Comparison of ENCODE assay signal across 1 cellular context in genomic region chr5:1801061-1801953, GRCh38.
TF ChIP-seq lines count a peak whose summit lies in the region.

TSS of gene NDUFS6 (plus strand) at chr5:1801407. CDS start at chr5:1801418, 11 bp downstream.

TF ChIP-seq in HEK293, 187 proteins besides CTCF, POLR2A, EP300 and RAD21 (continued from another document):
- TF ChIP-seq ZNF518A (tag by site-specific recombination; conservative IDR thresholded peaks at IDR 0.05; ENCODE audit: low read depth): no peak
- peak; percentile 84 for TF ChIP-seq ZBTB20 (tag by site-specific recombination; IDR thresholded peaks at IDR 0.05)
- peak; percentile 98 for TF ChIP-seq YY2 (tag by site-specific recombination; IDR thresholded peaks at IDR 0.05)
- peak; percentile 22; the same call in 1 of the 2 replicates for TF ChIP-seq TSHZ1 (tag by site-specific recombination; IDR thresholded peaks at IDR 0.05; ENCODE audit: borderline replicate concordance)
- TF ChIP-seq ZNF843 (tag by site-specific recombination; IDR thresholded peaks at IDR 0.05): peak; percentile 82
- no peak for TF ChIP-seq ZNF157 (tag by site-specific recombination; IDR thresholded peaks at IDR 0.05)
- TF ChIP-seq, protein P1, sequence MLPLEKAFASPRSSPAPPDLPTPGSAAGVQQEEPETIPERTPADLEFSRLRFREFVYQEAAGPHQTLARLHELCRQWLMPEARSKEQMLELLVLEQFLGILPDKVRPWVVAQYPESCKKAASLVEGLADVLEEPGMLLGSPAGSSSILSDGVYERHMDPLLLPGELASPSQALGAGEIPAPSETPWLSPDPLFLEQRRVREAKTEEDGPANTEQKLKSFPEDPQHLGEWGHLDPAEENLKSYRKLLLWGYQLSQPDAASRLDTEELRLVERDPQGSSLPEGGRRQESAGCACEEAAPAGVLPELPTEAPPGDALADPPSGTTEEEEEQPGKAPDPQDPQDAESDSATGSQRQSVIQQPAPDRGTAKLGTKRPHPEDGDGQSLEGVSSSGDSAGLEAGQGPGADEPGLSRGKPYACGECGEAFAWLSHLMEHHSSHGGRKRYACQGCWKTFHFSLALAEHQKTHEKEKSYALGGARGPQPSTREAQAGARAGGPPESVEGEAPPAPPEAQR (tag by site-specific recombination; IDR thresholded peaks at IDR 0.05): no peak
- TF ChIP-seq OVOL3 (tag by site-specific recombination; IDR thresholded peaks at IDR 0.05): peak; percentile 17; the same call in 1 of the 2 replicates
